8 cellular contexts compared by ENCODE assay signal in genomic region chr10:73110345-73110849, GRCh38. TPM values are rescaled to one million over a fixed set of nuclear protein-coding genes. Genes with fewer than 3 reads are reported as not detected.
DNase-seq lines count a peak whose midpoint lies in the region; ATAC-seq and TF ChIP-seq lines count a peak whose summit lies in the region.

Gene NUDT13, plus strand, starts transcription at chr10:73110455. Its CDS starts 3,911 bp downstream, at chr10:73114366.

- no peaks in the 10 kb centered on the region for H3K27me3 ChIP-seq in vagina

- H3K4me3 ChIP-seq in vagina = peak within 1 kb of the TSS; percentile 32 to 53

- in situ Hi-C loops in GM13976 (cut with MboI; ENCODE audit: low sequenced_read_pairs, unreplicated experiment) = no loop called here

- no peak for TF ChIP-seq CTCF in GM13976 (IDR thresholded peaks at IDR 0.05; ENCODE audit: borderline replicate concordance, control extremely low read depth, extremely low read depth, insufficient read depth, missing control alignments)
- no peak for TF ChIP-seq CTCF in omental fat pad (IDR thresholded peaks at IDR 0.05)
- no peak for TF ChIP-seq CTCF in vagina (IDR thresholded peaks at IDR 0.05)

- H3K36me3 ChIP-seq in vagina = no peaks in the 10 kb centered on the region

- peak within 1 kb of the TSS; percentile 81 for H3K27ac ChIP-seq in vagina

- DNase-seq in GM13976 (ENCODE audit: low spot score) (peak; percentile 68), amygdala (lab: John Stamatoyannopoulos, UW) (peak in 52 of 56 donors; percentile 1 to 86 (median 50)), cardiac septum (ENCODE audit: low spot score) (peak; percentile 88), omental fat pad (ENCODE audit: low spot score) (no peak), vagina (ENCODE audit: extremely low spot score in 2 of 2) (no peak)

- intact Hi-C loops in cardiac septum (cut with DNase I) = loop anchor here (2.0 to 5.0 kb wide), 2 partner anchors 14 to 57 kb away; partner anchors contain the start of genes ECD, FAM149B1 and P4HA1
- intact Hi-C loops in vagina (cut with DNase I) = no loop called here

- peak; percentile 57 for ATAC-seq in HG03469 (IDR thresholded peaks at IDR 0.05; ENCODE audit: unreplicated experiment)
- peak; percentile 98 for ATAC-seq in SK-N-SH treated with all-trans-retinoic acid at 6 μM for 48 hours
- peak; percentile 88 for ATAC-seq in omental fat pad (ENCODE audit: low FRiP score)
- ATAC-seq in GM19324 (IDR thresholded peaks at IDR 0.05; ENCODE audit: low FRiP score, unreplicated experiment) = no peak

- TF ChIP-seq POLR2A in vagina (IDR thresholded peaks at IDR 0.05) = no peak

- H3K9me3 ChIP-seq in vagina = no peaks in the 10 kb centered on the region

- H3K4me1 ChIP-seq in vagina = peaks cover 8% of the 10 kb centered on the region

TF ChIP-seq in SK-N-SH treated with all-trans-retinoic acid at 6 μM for 48 hours, 23 proteins besides CTCF, POLR2A, EP300 and RAD21:
- no peak for TF ChIP-seq PPARA (CRISPR knock-in tag; IDR thresholded peaks at IDR 0.05; ENCODE audit: borderline replicate concordance)
- TF ChIP-seq ZNF70 (CRISPR knock-in tag; IDR thresholded peaks at IDR 0.05) = no peak
- TF ChIP-seq ZNF565 (CRISPR knock-in tag; conservative IDR thresholded peaks at IDR 0.05; ENCODE audit: low read depth) = no peak
- TF ChIP-seq, protein P1, sequence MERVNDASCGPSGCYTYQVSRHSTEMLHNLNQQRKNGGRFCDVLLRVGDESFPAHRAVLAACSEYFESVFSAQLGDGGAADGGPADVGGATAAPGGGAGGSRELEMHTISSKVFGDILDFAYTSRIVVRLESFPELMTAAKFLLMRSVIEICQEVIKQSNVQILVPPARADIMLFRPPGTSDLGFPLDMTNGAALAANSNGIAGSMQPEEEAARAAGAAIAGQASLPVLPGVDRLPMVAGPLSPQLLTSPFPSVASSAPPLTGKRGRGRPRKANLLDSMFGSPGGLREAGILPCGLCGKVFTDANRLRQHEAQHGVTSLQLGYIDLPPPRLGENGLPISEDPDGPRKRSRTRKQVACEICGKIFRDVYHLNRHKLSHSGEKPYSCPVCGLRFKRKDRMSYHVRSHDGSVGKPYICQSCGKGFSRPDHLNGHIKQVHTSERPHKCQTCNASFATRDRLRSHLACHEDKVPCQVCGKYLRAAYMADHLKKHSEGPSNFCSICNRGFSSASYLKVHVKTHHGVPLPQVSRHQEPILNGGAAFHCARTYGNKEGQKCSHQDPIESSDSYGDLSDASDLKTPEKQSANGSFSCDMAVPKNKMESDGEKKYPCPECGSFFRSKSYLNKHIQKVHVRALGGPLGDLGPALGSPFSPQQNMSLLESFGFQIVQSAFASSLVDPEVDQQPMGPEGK (CRISPR knock-in tag; IDR thresholded peaks at IDR 0.05; ENCODE audit: borderline replicate concordance) = no peak
- no peak for TF ChIP-seq CSDC2 (CRISPR knock-in tag; IDR thresholded peaks at IDR 0.05)
- no peak for TF ChIP-seq TCF4 (CRISPR knock-in tag; IDR thresholded peaks at IDR 0.05; ENCODE audit: borderline replicate concordance)
- no peak for TF ChIP-seq ARNTL (CRISPR knock-in tag; IDR thresholded peaks at IDR 0.05; ENCODE audit: borderline replicate concordance, low read depth)

RNA-seq across cellular contexts. Expression of gene NUDT13, which starts in this region (rescaled TPM):
- 2.4 TPM for total RNA-seq in cardiac septum
- 1 to 10 TPM; 1.6 to 2.4 (median 2.2) TPM for total RNA-seq in omental fat pad
- total RNA-seq in vagina = 2.9 TPM

Comparison
In these comparisons a context has a peak if more than half of its experiments do, and no peak if none do; other contexts are left out.
1. DNase-seq: peak in GM13976 (single experiment), amygdala (52 of 56) and cardiac septum (single experiment); none in omental fat pad (single experiment) and vagina (0 of 2).